In genomic region chr16:30522702-30523463, GRCh38 we compare ENCODE assay signal across 1 cellular context.
TF ChIP-seq lines count a peak whose summit lies in the region.

No MANE protein-coding gene starts in this region.

TF ChIP-seq in GM12878, 131 proteins besides CTCF, POLR2A, EP300 and RAD21:
- 0 out of 2 replicates have a peak, but pooled peaks have one; percentile 15 for TF ChIP-seq SMAD5 (IDR thresholded peaks at IDR 0.05; ENCODE audit: low read depth)
